ENCODE assay signal across 35 cellular contexts in genomic region chr1:66597500-66597899, GRCh38.
"Had no signal": no experiment of that assay in that cellular context is flagged by ENCODE, and none has a peak within 500 bp of the region (broad histone marks: within the 10 kb centered on the region; RNA-seq: fewer than 3 reads in every experiment).

No MANE protein-coding gene starts in this region.

- H3K4me1 ChIP-seq: ascending aorta had no signal

- DNase-seq: activated B cell treated with CpG ODN at 0.5 μM for 24 hours; activated CD4-positive, alpha-beta memory T cell treated with anti-CD3 and anti-CD28 coated beads, Interleukin-2, amount 10 ng/mL, durations not matched to agents 7 days and 5 days; activated CD4-positive, alpha-beta T cell treated with anti-CD3 and anti-CD28 coated beads for 4 hours; activated CD4-positive, alpha-beta T cell treated with anti-CD3 and anti-CD28 coated beads, Interleukin-2, amount 10 ng/mL, durations not matched to agents 7 days and 5 days; activated CD4-positive, alpha-beta T cell treated with anti-CD3 and anti-CD28 coated beads, Interleukin-2, amount 50 U/mL, for 48 hours; activated CD4-positive, CD25-positive, alpha-beta regulatory T cell treated with anti-CD3 and anti-CD28 coated beads, Interleukin-2, amount 50 U/mL, for 72 hours; activated CD8-positive, alpha-beta memory T cell treated with anti-CD3 and anti-CD28 coated beads for 24 hours; activated CD8-positive, alpha-beta memory T cell treated with anti-CD3 and anti-CD28 coated beads, Interleukin-2, amount 10 ng/mL, durations not matched to agents 7 days and 5 days; activated CD8-positive, alpha-beta memory T cell treated with anti-CD3 and anti-CD28 coated beads, Interleukin-2, amount 50 U/mL, for 48 hours; activated CD8-positive, alpha-beta T cell treated with anti-CD3 and anti-CD28 coated beads, Interleukin-2, amount 10 ng/mL, durations not matched to agents 7 days and 5 days; activated effector memory CD4-positive, alpha-beta T cell treated with Interleukin-2 at 50 U/mL for 16 hours; activated gamma-delta T cell; activated naive CD4-positive, alpha-beta T cell treated with anti-CD3 and anti-CD28 coated beads, Interleukin-2, amount 10 ng/mL, durations not matched to agents 7 days and 5 days; activated naive CD4-positive, alpha-beta T cell treated with Interleukin-2 at 50 U/mL for 16 hours; activated naive CD8-positive, alpha-beta T cell treated with anti-CD3 and anti-CD28 coated beads, Interleukin-2, amount 10 ng/mL, durations not matched to agents 7 days and 5 days; activated naive CD8-positive, alpha-beta T cell treated with anti-CD3 and anti-CD28 coated beads, Interleukin-2, amount 50 U/mL, for 24 hours; activated T-cell treated with anti-CD3 and anti-CD28 coated beads, Interleukin-2, amount 50 U/mL, for 24 hours; activated T-cell treated with anti-CD3 and anti-CD28 coated beads, Interleukin-2, amount 50 U/mL, for 48 hours; amygdala; anterior cingulate cortex; central memory CD4-positive, alpha-beta T cell; T-helper 1 cell; T-helper 2 cell; T-helper 9 cell had no signal

- H3K9me3 Mint-ChIP-seq: activated CD4-positive, alpha-beta memory T cell treated with anti-CD3 and anti-CD28 coated beads, Interleukin-2, amount 10 ng/mL, durations not matched to agents 7 days and 5 days; activated CD4-positive, alpha-beta T cell treated with anti-CD3 and anti-CD28 coated beads, Interleukin-2, amount 10 ng/mL, durations not matched to agents 7 days and 5 days; activated naive CD4-positive, alpha-beta T cell treated with anti-CD3 and anti-CD28 coated beads, Interleukin-2, amount 10 ng/mL, durations not matched to agents 7 days and 5 days; activated T-cell treated with anti-CD3 and anti-CD28 coated beads, Interleukin-2, amount 50 U/mL, for 24 hours; activated T-helper 2 cell treated with anti-CD3 and anti-CD28 coated beads, Interferon-gamma antibody, Interleukin-2, Interleukin-4, amounts not matched to agents 10 μg/mL and 5 μg/mL and 100 μg/mL, durations not matched to agents 14 hours and 24 hours and 36 hours; T-helper 2 cell treated with Interferon-gamma antibody and Interleukin-4, amounts not matched to agents 5 μg/mL and 100 μg/mL, for 36 hours had no signal

- H3K36me3 Mint-ChIP-seq: activated CD8-positive, alpha-beta memory T cell treated with anti-CD3 and anti-CD28 coated beads, Interleukin-2, amount 10 ng/mL, durations not matched to agents 7 days and 5 days; activated naive CD4-positive, alpha-beta T cell treated with anti-CD3 and anti-CD28 coated beads, Interleukin-2, amount 10 ng/mL, durations not matched to agents 7 days and 5 days; activated naive CD4-positive, alpha-beta T cell treated with anti-CD3 and anti-CD28 coated beads, Interleukin-2, amount 50 U/mL, for 24 hours; activated naive CD8-positive, alpha-beta T cell; activated naive CD8-positive, alpha-beta T cell treated with anti-CD3 and anti-CD28 coated beads, Interleukin-2, amount 10 ng/mL, durations not matched to agents 7 days and 5 days had no signal

- H3K27me3 ChIP-seq: ascending aorta, cardiac muscle cell had no signal

- H3K9me3 ChIP-seq: ascending aorta had no signal

- H3K4me3 ChIP-seq: ascending aorta, cardiac muscle cell had no signal

- H3K27ac ChIP-seq: ascending aorta, cardiac muscle cell, VCaP had no signal

- H3K36me3 ChIP-seq: ascending aorta, cardiac muscle cell had no signal

- H3K4me1 Mint-ChIP-seq: activated B cell treated with CpG ODN at 0.5 μM for 24 hours; activated CD4-positive, alpha-beta T cell treated with anti-CD3 and anti-CD28 coated beads, Interleukin-2, amount 10 ng/mL, durations not matched to agents 7 days and 5 days; activated CD8-positive, alpha-beta memory T cell treated with anti-CD3 and anti-CD28 coated beads, Interleukin-2, amount 10 ng/mL, durations not matched to agents 7 days and 5 days; activated naive CD4-positive, alpha-beta T cell treated with anti-CD3 and anti-CD28 coated beads, Interleukin-2, amount 10 ng/mL, durations not matched to agents 7 days and 5 days; activated naive CD4-positive, alpha-beta T cell treated with anti-CD3 and anti-CD28 coated beads, Interleukin-2, amount 50 U/mL, for 24 hours; activated naive CD8-positive, alpha-beta T cell treated with anti-CD3 and anti-CD28 coated beads, Interleukin-2, amount 10 ng/mL, durations not matched to agents 7 days and 5 days had no signal

- FAIRE-seq: bronchial epithelial cell, TTC549 had no signal

- H3K27me3 Mint-ChIP-seq: activated naive CD4-positive, alpha-beta T cell treated with anti-CD3 and anti-CD28 coated beads, Interleukin-2, amount 10 ng/mL, durations not matched to agents 7 days and 5 days; activated naive CD8-positive, alpha-beta T cell treated with anti-CD3 and anti-CD28 coated beads, Interleukin-2, amount 50 U/mL, for 24 hours; brain had no signal

- H3K4me3 Mint-ChIP-seq: activated B cell treated with CpG ODN at 0.5 μM for 24 hours; activated CD4-positive, alpha-beta memory T cell treated with anti-CD3 and anti-CD28 coated beads, Interleukin-2, amount 10 ng/mL, durations not matched to agents 7 days and 5 days; activated CD4-positive, alpha-beta T cell treated with anti-CD3 and anti-CD28 coated beads, Interleukin-2, amount 10 ng/mL, durations not matched to agents 7 days and 5 days; activated CD8-positive, alpha-beta memory T cell treated with anti-CD3 and anti-CD28 coated beads, Interleukin-2, amount 10 ng/mL, durations not matched to agents 7 days and 5 days; activated CD8-positive, alpha-beta T cell treated with anti-CD3 and anti-CD28 coated beads, Interleukin-2, amount 10 ng/mL, durations not matched to agents 7 days and 5 days; activated naive CD4-positive, alpha-beta T cell treated with anti-CD3 and anti-CD28 coated beads, Interleukin-2, amount 10 ng/mL, durations not matched to agents 7 days and 5 days; activated naive CD4-positive, alpha-beta T cell treated with anti-CD3 and anti-CD28 coated beads, Interleukin-2, amount 50 U/mL, for 24 hours; activated naive CD8-positive, alpha-beta T cell; activated naive CD8-positive, alpha-beta T cell treated with anti-CD3 and anti-CD28 coated beads, Interleukin-2, amount 10 ng/mL, durations not matched to agents 7 days and 5 days; activated naive CD8-positive, alpha-beta T cell treated with anti-CD3 and anti-CD28 coated beads, Interleukin-2, amount 50 U/mL, for 24 hours; activated T-cell treated with anti-CD3 and anti-CD28 coated beads, Interleukin-2, amount 50 U/mL, for 24 hours; brain; T-helper 1 cell treated with Interleukin-12 subunit alpha and Interleukin-12 subunit beta and Interleukin-4 antibody, amounts not matched to agents 30 μg/mL and 1 μg/mL, for 36 hours; T-helper 2 cell treated with Interferon-gamma antibody and Interleukin-4, amounts not matched to agents 5 μg/mL and 100 μg/mL, for 36 hours had no signal

- H3K27ac Mint-ChIP-seq: activated B cell treated with CpG ODN at 0.5 μM for 24 hours; activated CD4-positive, alpha-beta memory T cell treated with anti-CD3 and anti-CD28 coated beads, Interleukin-2, amount 10 ng/mL, durations not matched to agents 7 days and 5 days; activated CD4-positive, alpha-beta T cell treated with anti-CD3 and anti-CD28 coated beads, Interleukin-2, amount 10 ng/mL, durations not matched to agents 7 days and 5 days; activated CD8-positive, alpha-beta memory T cell treated with anti-CD3 and anti-CD28 coated beads, Interleukin-2, amount 10 ng/mL, durations not matched to agents 7 days and 5 days; activated CD8-positive, alpha-beta T cell treated with anti-CD3 and anti-CD28 coated beads, Interleukin-2, amount 10 ng/mL, durations not matched to agents 7 days and 5 days; activated naive CD4-positive, alpha-beta T cell treated with anti-CD3 and anti-CD28 coated beads, Interleukin-2, amount 10 ng/mL, durations not matched to agents 7 days and 5 days; activated naive CD4-positive, alpha-beta T cell treated with anti-CD3 and anti-CD28 coated beads, Interleukin-2, amount 50 U/mL, for 24 hours; activated naive CD8-positive, alpha-beta T cell; activated naive CD8-positive, alpha-beta T cell treated with anti-CD3 and anti-CD28 coated beads, Interleukin-2, amount 10 ng/mL, durations not matched to agents 7 days and 5 days; activated naive CD8-positive, alpha-beta T cell treated with anti-CD3 and anti-CD28 coated beads, Interleukin-2, amount 50 U/mL, for 24 hours; activated T-cell treated with anti-CD3 and anti-CD28 coated beads, Interleukin-2, amount 50 U/mL, for 24 hours; activated T-helper 2 cell treated with anti-CD3 and anti-CD28 coated beads, Interferon-gamma antibody, Interleukin-2, Interleukin-4, amounts not matched to agents 10 μg/mL and 5 μg/mL and 100 μg/mL, durations not matched to agents 14 hours and 24 hours and 36 hours; brain; T-helper 1 cell treated with Interleukin-12 subunit alpha and Interleukin-12 subunit beta and Interleukin-4 antibody, amounts not matched to agents 30 μg/mL and 1 μg/mL, for 36 hours; T-helper 2 cell treated with Interferon-gamma antibody and Interleukin-4, amounts not matched to agents 5 μg/mL and 100 μg/mL, for 36 hours had no signal
